In genomic region chr17:38969281-38969680, GRCh38 we compare ENCODE assay signal across 1 cellular context.
TF ChIP-seq lines count a peak whose summit lies in the region.

No MANE protein-coding gene starts in this region.

TF ChIP-seq in K562, 482 proteins besides CTCF, POLR2A, EP300 and RAD21:
- TF ChIP-seq MYNN (IDR thresholded peaks at IDR 0.05): no peak
- TF ChIP-seq MYNN (CRISPR knock-in tag; IDR thresholded peaks at IDR 0.05): no peak
- TF ChIP-seq NFIC (IDR thresholded peaks at IDR 0.05): peak; percentile 77
- no peak for TF ChIP-seq SRSF3 (IDR thresholded peaks at IDR 0.05; ENCODE audit: insufficient read depth, low read length)
- TF ChIP-seq SETDB1 (IDR thresholded peaks at IDR 0.05; ENCODE audit: low read length): no peak
TF ChIP-seq in K562: peak in this region for 1.
